21 cellular contexts compared by ENCODE assay signal in the genomic region with DNA sequence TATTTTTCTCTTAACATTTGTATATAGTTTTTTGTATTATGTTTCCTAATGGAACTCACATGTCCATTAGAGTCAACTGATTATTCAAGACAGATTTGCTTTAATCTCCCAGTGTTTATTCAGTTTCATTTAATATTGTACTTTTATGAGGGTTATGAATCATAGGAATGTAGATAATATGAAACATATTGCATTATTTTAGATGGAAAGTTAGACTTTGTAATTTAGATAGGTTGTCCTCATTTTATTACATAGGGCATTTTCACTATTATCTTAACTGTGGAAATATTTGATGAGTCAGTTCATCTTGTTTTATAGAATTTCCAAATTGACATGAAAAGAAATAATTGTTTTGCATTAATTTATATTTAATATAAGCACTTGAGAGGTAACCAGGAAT.
A peak's percentile ranks its signal among the peaks of the same experiment; 100 is the strongest.
DNase-seq lines count a peak whose midpoint lies in the region; ATAC-seq, FAIRE-seq and TF ChIP-seq lines count a peak whose summit lies in the region.
"Had no signal": no experiment of that assay in that cellular context is flagged by ENCODE, and none has a peak within 500 bp of the region (broad histone marks: within the 10 kb centered on the region; RNA-seq: fewer than 3 reads in every experiment).

No MANE protein-coding gene starts in this region.

- FAIRE-seq in G401.6 (lab: Jason Lieb, UNC), result peak; percentile 3
- FAIRE-seq: A549, GM12878, HepG2 had no signal

- H3K27ac Mint-ChIP-seq in activated T-helper 17 cell treated with anti-CD3 and anti-CD28 coated beads, Interleukin-2, amount 50 U/mL, for 72 hours, result no peak overlapping the region
- H3K27ac Mint-ChIP-seq: CD4-positive, alpha-beta T cell had no signal

- peaks cover 3% of the 10 kb centered on the region for H3K4me1 Mint-ChIP-seq in activated T-helper 17 cell treated with anti-CD3 and anti-CD28 coated beads, Interleukin-2, amount 50 U/mL, for 72 hours

- H3K4me3 ChIP-seq in fibroblast of mammary gland (ENCODE audit: control insufficient read depth, low read depth, low read length), result no peak overlapping the region
- H3K4me3 ChIP-seq: A549, GM12878 had no signal

- peak overlapping the region; percentile 50 for H3K4me3 Mint-ChIP-seq in activated T-helper 17 cell treated with anti-CD3 and anti-CD28 coated beads, Interleukin-2, amount 50 U/mL, for 72 hours
- H3K4me3 Mint-ChIP-seq: CD4-positive, alpha-beta T cell had no signal

- TF ChIP-seq CTCF in fibroblast of mammary gland (conservative IDR thresholded peaks at IDR 0.05; ENCODE audit: control insufficient read depth, insufficient read depth, low read depth, low read length), result no peak

- DNase-seq in fibroblast of mammary gland (ENCODE audit: low read depth), result peak; percentile 22
- DNase-seq in stromal cell of bone marrow (ENCODE audit: low read depth), result peak; percentile 28
- DNase-seq in mesenteric fat pad (ENCODE audit: low spot score), result no peak
- no peak for DNase-seq in DMS53 treated with DMSO at 0.1 percent for 48 hours (lab: John Stamatoyannopoulos, UW; ENCODE audit: unreplicated experiment)
- DNase-seq: CD4-positive, alpha-beta T cell; COR-L47; DMS79 treated with DMSO at 0.1 percent for 48 hours; H7; KBM-7; MM.1S; NCI-H1048; NCI-H1417 treated with DMSO at 0.1 percent for 48 hours; NCI-H187; NCI-H2107; SIG-M5 had no signal

- peaks cover 3% of the 10 kb centered on the region for H3K9me3 Mint-ChIP-seq in activated T-helper 17 cell treated with anti-CD3 and anti-CD28 coated beads, Interleukin-2, amount 50 U/mL, for 72 hours
- H3K9me3 Mint-ChIP-seq: CD4-positive, alpha-beta T cell had no signal

- no peak for ATAC-seq in activated T-helper 17 cell treated with anti-CD3 and anti-CD28 coated beads, Interleukin-2, amount 50 U/mL, for 72 hours (replicated peaks)
- no peak for ATAC-seq in HG02678 (IDR thresholded peaks at IDR 0.05; ENCODE audit: unreplicated experiment)
- ATAC-seq: A549, HepG2 had no signal

- no peaks in the 10 kb centered on the region for H3K27me3 Mint-ChIP-seq in activated T-helper 17 cell treated with anti-CD3 and anti-CD28 coated beads, Interleukin-2, amount 50 U/mL, for 72 hours
- H3K27me3 Mint-ChIP-seq: CD4-positive, alpha-beta T cell had no signal

- no peaks in the 10 kb centered on the region for H3K36me3 Mint-ChIP-seq in activated T-helper 17 cell treated with anti-CD3 and anti-CD28 coated beads, Interleukin-2, amount 50 U/mL, for 72 hours (ENCODE audit: low read depth)

Comparison
In these comparisons a context has a peak if more than half of its experiments do, and no peak if none do; other contexts are left out.
1. DNase-seq: peak in fibroblast of mammary gland (single experiment) and stromal cell of bone marrow (single experiment); none in mesenteric fat pad (single experiment) and DMS53 treated with DMSO at 0.1 percent for 48 hours (single experiment).